ENCODE assay signal across 8 cellular contexts in genomic region chr1:68497358-68497698, GRCh38. TPM values are rescaled to one million over a fixed set of nuclear protein-coding genes. Genes with fewer than 3 reads are reported as not detected.
DNase-seq lines count a peak whose midpoint lies in the region; ATAC-seq and TF ChIP-seq lines count a peak whose summit lies in the region.

No MANE protein-coding gene starts in this region.

- no peak overlapping the region for H3K27ac ChIP-seq in mammary epithelial cell (ENCODE audit: insufficient read depth, low read depth, low read length)

- no peaks in the 10 kb centered on the region for H3K27me3 ChIP-seq in mammary epithelial cell (ENCODE audit: insufficient read depth, low read length)

- no peaks in the 10 kb centered on the region for H4K20me1 ChIP-seq in mammary epithelial cell (ENCODE audit: insufficient read depth, low read length)

- H3K27me3 Mint-ChIP-seq in T-helper 1 cell treated with Interleukin-12 subunit alpha and Interleukin-12 subunit beta and Interleukin-4 antibody, amounts not matched to agents 30 μg/mL and 1 μg/mL, for 36 hours (ENCODE audit: low read depth), result peaks cover 38% of the 10 kb centered on the region
- H3K27me3 Mint-ChIP-seq in naive B cell, result peaks cover 13 to 27% (median 13%) of the 10 kb centered on the region in 3 donors

- peaks cover 26% of the 10 kb centered on the region for H3K4me1 Mint-ChIP-seq in T-helper 1 cell treated with Interleukin-12 subunit alpha and Interleukin-12 subunit beta and Interleukin-4 antibody, amounts not matched to agents 30 μg/mL and 1 μg/mL, for 36 hours (ENCODE audit: low read depth)
- peaks cover 12 to 18% (median 17%) of the 10 kb centered on the region in 3 donors for H3K4me1 Mint-ChIP-seq in naive B cell

- peaks cover 37% of the 10 kb centered on the region for H3K79me2 ChIP-seq in mammary epithelial cell (ENCODE audit: insufficient read depth, low read length)

- 4% methylated on average over 2 of the region's 3 CpGs for WGBS in mammary epithelial cell (ENCODE audit: low coverage, missing lambda C conversion rate)

- H3K4me1 ChIP-seq in mammary epithelial cell (ENCODE audit: insufficient read depth, low read length), result peaks cover 16% of the 10 kb centered on the region

- ATAC-seq in HG03354 (IDR thresholded peaks at IDR 0.05; ENCODE audit: poor library complexity, severe bottlenecking, unreplicated experiment), result peak; percentile 21
- ATAC-seq in naive B cell (ENCODE audit: low read depth in 2 of 2), result peak; percentile 6 to 12
- no peak for ATAC-seq in HG02970 (IDR thresholded peaks at IDR 0.05; ENCODE audit: low FRiP score, unreplicated experiment)

- H3K9ac ChIP-seq in mammary epithelial cell (ENCODE audit: insufficient read depth, low read length), result peak overlapping the region; percentile 86

- in situ Hi-C loops in mammary epithelial cell (cut with MboI; ENCODE audit: low sequenced_read_pairs in 2 of 2), result no loop called here

- dilution Hi-C loops in mammary epithelial cell (cut with HindIII; ENCODE audit: low sequenced_read_pairs), result no loop called here

- no peaks in the 10 kb centered on the region for H3K9me3 Mint-ChIP-seq in T-helper 1 cell treated with Interleukin-12 subunit alpha and Interleukin-12 subunit beta and Interleukin-4 antibody, amounts not matched to agents 30 μg/mL and 1 μg/mL, for 36 hours
- H3K9me3 Mint-ChIP-seq in naive B cell, result peaks cover 0 to 6% (median 0%) of the 10 kb centered on the region in 7 donors

- no peaks in the 10 kb centered on the region for H3K9me3 ChIP-seq in mammary epithelial cell (replicated peaks; ENCODE audit: insufficient read depth, low read length)

- intact Hi-C loops in mammary epithelial cell (cut with micrococcal nuclease), result no loop called here

- DNase-seq in T-helper 1 cell, result no peak
- no peak for DNase-seq in mammary epithelial cell
- DNase-seq in naive B cell, result no peak
- DNase-seq in NCI-H1436 treated with DMSO at 0.1 percent for 48 hours (lab: John Stamatoyannopoulos, UW), result no peak
- no peak for DNase-seq in foreskin melanocyte

- H3K4me2 ChIP-seq in mammary epithelial cell (ENCODE audit: insufficient read depth, low read depth, low read length), result peak overlapping the region; percentile 79

- CTCF ChIA-PET in mammary epithelial cell (lab: Charles Lee; ENCODE audit: low non-redundant PET), result interaction anchor here (0.6 kb wide), 1 partner anchor 935 kb away, joined by 3 read pairs; no protein-coding TSS in a partner anchor

- peaks cover 7% of the 10 kb centered on the region for H3K36me3 Mint-ChIP-seq in T-helper 1 cell treated with Interleukin-12 subunit alpha and Interleukin-12 subunit beta and Interleukin-4 antibody, amounts not matched to agents 30 μg/mL and 1 μg/mL, for 36 hours (ENCODE audit: low read depth)
- H3K36me3 Mint-ChIP-seq in naive B cell, result no peaks in the 10 kb centered on the region

- no peaks in the 10 kb centered on the region for H3K36me3 ChIP-seq in mammary epithelial cell (ENCODE audit: insufficient read depth, low read length)

- BruUV-seq in mammary epithelial cell (replicated peaks; lab: Mats Ljungman, UMichigan), result no TSS peak

- H3K4me3 ChIP-seq in mammary epithelial cell (replicated peaks in 1 of 3; ENCODE audit: insufficient read depth in 1 of 3, low read depth in 2 of 3, low read length in 3 of 3), result peak overlapping the region; percentile 57 to 96 (median 80)

- H3K4me3 Mint-ChIP-seq in T-helper 1 cell treated with Interleukin-12 subunit alpha and Interleukin-12 subunit beta and Interleukin-4 antibody, amounts not matched to agents 30 μg/mL and 1 μg/mL, for 36 hours, result peak overlapping the region; percentile 90
- peak overlapping the region; percentile 81 to 95 (median 90) for H3K4me3 Mint-ChIP-seq in naive B cell

- H2AFZ ChIP-seq in mammary epithelial cell (ENCODE audit: low read depth, low read length), result peak overlapping the region; percentile 100

- no peak overlapping the region for H3K27ac Mint-ChIP-seq in T-helper 1 cell treated with Interleukin-12 subunit alpha and Interleukin-12 subunit beta and Interleukin-4 antibody, amounts not matched to agents 30 μg/mL and 1 μg/mL, for 36 hours
- no peak overlapping the region for H3K27ac Mint-ChIP-seq in naive B cell

- TF ChIP-seq CTCF in mammary epithelial cell (conservative IDR thresholded peaks at IDR 0.05 in 1 of 2, IDR thresholded peaks at IDR 0.05 in 1 of 2; ENCODE audit: extremely low read depth in 1 of 2, insufficient read depth in 1 of 2, low read depth in 1 of 2, low read length in 2 of 2), result no peak

RNA-seq across cellular contexts. Expression of gene DEPDC1, which starts 0.4 kb away (rescaled TPM):
- total RNA-seq in mammary epithelial cell, result 10 to 100 TPM in 1 of 2 donors, under 1 TPM in 1; 0.67 to 24.1 TPM
- 12.3 TPM for polyA plus RNA-seq in mammary epithelial cell
- polyA minus RNA-seq in mammary epithelial cell, result 15.2 TPM
- polyA plus RNA-seq in naive B cell (ENCODE audit: low read depth in 6 of 6), result not detected

RNA-seq across cellular contexts. Expression of gene RPE65, which starts 47.6 kb away (rescaled TPM):
- under 1 TPM in 1 of 2 donors, not detected in 1; under 0.01 TPM for total RNA-seq in mammary epithelial cell
- polyA plus RNA-seq in mammary epithelial cell (not detected), naive B cell (ENCODE audit: low read depth in 6 of 6) (not detected)
- polyA minus RNA-seq in mammary epithelial cell, result not detected

Comparison
In these comparisons a context has a peak if more than half of its experiments do, and no peak if none do; other contexts are left out.
1. RNA of gene DEPDC1, which starts 0.4 kb away (polyA plus RNA-seq): 12.3 TPM in mammary epithelial cell (single experiment); not detected in naive B cell; every median in the first group is over 10 times any median in the second.